ENCODE assay signal across 27 cellular contexts in genomic region chr17:50844117-50844700, GRCh38. TPM values are rescaled to one million over a fixed set of nuclear protein-coding genes. Genes with fewer than 3 reads are reported as not detected.
DNase-seq lines count a peak whose midpoint lies in the region; ATAC-seq lines count a peak whose summit lies in the region.
"Had no signal": no experiment of that assay in that cellular context is flagged by ENCODE, and none has a peak within 500 bp of the region (broad histone marks: within the 10 kb centered on the region; RNA-seq: fewer than 3 reads in every experiment).

No MANE protein-coding gene starts in this region.

- H4K20me1 ChIP-seq in GM23248 (ENCODE audit: insufficient read depth), result no peaks in the 10 kb centered on the region

- no peaks in the 10 kb centered on the region for H3K79me2 ChIP-seq in GM23248 (ENCODE audit: insufficient read depth)

- no peak for ATAC-seq in HG02870 (IDR thresholded peaks at IDR 0.05; ENCODE audit: unreplicated experiment)
- ATAC-seq: activated CD8-positive, alpha-beta T cell treated with anti-CD3 and anti-CD28 coated beads for 36 hours; activated T-cell treated with anti-CD3 and anti-CD28 coated beads, Interleukin-2, amount 50 U/mL, for 4 hours; gastroesophageal sphincter had no signal

- peaks cover 17% of the 10 kb centered on the region for H3K4me1 ChIP-seq in GM23248 (ENCODE audit: insufficient read depth)
- H3K4me1 ChIP-seq in NT2/D1 (ENCODE audit: insufficient read depth, insufficient read length), result peaks cover 16% of the 10 kb centered on the region
- H3K4me1 ChIP-seq: HAP-1 had no signal

- no peak overlapping the region for H2AFZ ChIP-seq in GM23248

- H3K36me3 ChIP-seq in GM23248 (ENCODE audit: low read depth) (no peaks in the 10 kb centered on the region), NT2/D1 (ENCODE audit: insufficient read depth, insufficient read length, low read length) (no peaks in the 10 kb centered on the region)
- H3K36me3 ChIP-seq: gastroesophageal sphincter, HAP-1, ovary, thoracic aorta had no signal

- H3K4me3 ChIP-seq in GM23248 (no peak overlapping the region), NT2/D1 (ENCODE audit: insufficient read length, low read depth) (no peak overlapping the region)
- H3K4me3 ChIP-seq: gastroesophageal sphincter, HAP-1, ovary, thoracic aorta had no signal

- 89 to 91% methylated on average over 14 of the region's 14 CpGs for whole genome bisulfite sequencing in GM23248 (ENCODE audit: low coverage in 1 of 2, low lambda C conversion rate in 2 of 2, missing lambda C conversion rate in 2 of 2), 2 experiments

- peak overlapping the region; percentile 93; the same call in 1 of the 2 replicates for H3K27ac ChIP-seq in GM23248
- H3K27ac ChIP-seq: gastroesophageal sphincter, KMS-11, ovary, RWPE1, thoracic aorta had no signal

- intact Hi-C loops in head of caudate nucleus (cut with DNase I), result loop anchor here (5.0 kb wide), 1 partner anchor 297 kb away; the partner anchor contains the start of gene SPATA20

- no peaks in the 10 kb centered on the region for H3K9me2 ChIP-seq in GM23248 (ENCODE audit: insufficient read depth)

- 0 out of 2 replicates have a peak, but pooled peaks cover 4% of the 10 kb centered on the region for H3F3A ChIP-seq in GM23248 (ENCODE audit: insufficient read depth)

- DNase-seq in GM23248, result no peak
- DNase-seq in NT2/D1 (ENCODE audit: low read depth, low spot score), result no peak
- DNase-seq in head of caudate nucleus, result peak in 28 of 42 donors; percentile 35 to 84 (median 64)
- peak; percentile 61 for DNase-seq in pons (ENCODE audit: low spot score)
- no peak for DNase-seq in NCI-H524 treated with DMSO at 0.1 percent for 48 hours (lab: John Stamatoyannopoulos, UW)
- no peak for DNase-seq in SKM-1 (lab: John Stamatoyannopoulos, UW; ENCODE audit: unreplicated experiment)
- no peak for DNase-seq in SIG-M5 (lab: John Stamatoyannopoulos, UW)
- DNase-seq: activated B cell treated with CpG ODN at 0.5 μM for 24 hours; activated CD8-positive, alpha-beta T cell treated with anti-CD3 and anti-CD28 coated beads for 36 hours; activated naive CD4-positive, alpha-beta T cell treated with Interleukin-2 at 50 U/mL for 16 hours; activated T-cell treated with anti-CD3 and anti-CD28 coated beads, Interleukin-2, amount 50 U/mL, for 4 hours; CD4-positive, CD25-positive, alpha-beta regulatory T cell; DMS 273 treated with DMSO at 0.1 percent for 48 hours; naive B cell; NCI-H1436 treated with DMSO at 0.1 percent for 48 hours; NCI-H524; T1000 had no signal

- in situ Hi-C loops in GM23248 (cut with MboI), result no loop called here

- H3K9ac ChIP-seq in GM23248 (no peak overlapping the region), NT2/D1 (ENCODE audit: insufficient read length, low read depth) (peak overlapping the region; percentile 51)
- H3K9ac ChIP-seq: KMS-11 had no signal

- H3K4me2 ChIP-seq in GM23248 (ENCODE audit: unreplicated experiment), result no peak overlapping the region
- H3K4me2 ChIP-seq: KMS-11 had no signal

- H3K27me3 ChIP-seq in GM23248 (replicated peaks; ENCODE audit: insufficient read depth) (no peaks in the 10 kb centered on the region), NT2/D1 (ENCODE audit: insufficient read depth, insufficient read length) (no peaks in the 10 kb centered on the region)
- H3K27me3 ChIP-seq: gastroesophageal sphincter, ovary had no signal

- H3K9me3 ChIP-seq in GM23248 (ENCODE audit: low read depth), result no peaks in the 10 kb centered on the region
- H3K9me3 ChIP-seq in NT2/D1 (ENCODE audit: insufficient read depth, low read length), result no peaks in the 10 kb centered on the region
- H3K9me3 ChIP-seq: gastroesophageal sphincter, HAP-1, ovary, thoracic aorta had no signal

RNA-seq across cellular contexts. Expression of gene WFIKKN2, which starts 8.8 kb away (rescaled TPM):
- total RNA-seq in GM23248 (2014; rRNA removed; shearing (Covaris generic)), result not detected in 2 replicates
- not detected in 2 replicates for polyA plus RNA-seq in GM23248 (2016; fragmentation: Nextera tagmentation; extraction: Ambion mirVana)
- total RNA-seq: activated B cell treated with CpG ODN at 0.5 μM for 24 hours; activated CD8-positive, alpha-beta T cell treated with anti-CD3 and anti-CD28 coated beads for 36 hours; activated T-cell treated with anti-CD3 and anti-CD28 coated beads, Interleukin-2, amount 50 U/mL, for 4 hours; CD4-positive, CD25-positive, alpha-beta regulatory T cell; dermis microvascular lymphatic vessel endothelial cell; HT1080; kidney epithelial cell had no signal
- polyA plus RNA-seq: CD4-positive, CD25-positive, alpha-beta regulatory T cell had no signal

RNA-seq across cellular contexts. Expression of gene TOB1, which starts 21.9 kb away (rescaled TPM):
- total RNA-seq in GM23248 (2014; rRNA removed; shearing (Covaris generic)), result 6.7 and 8.4 TPM in 2 replicates
- polyA plus RNA-seq in GM23248 (2016; fragmentation: Nextera tagmentation; extraction: Ambion mirVana), result 93.8 and 96.4 TPM in 2 replicates

Comparison
In these comparisons a context has a peak if more than half of its experiments do, and no peak if none do; other contexts are left out.
1. DNase-seq: peak in head of caudate nucleus (28 of 42) and pons (single experiment); none in GM23248 (single experiment), NT2/D1 (single experiment), NCI-H524 treated with DMSO at 0.1 percent for 48 hours (single experiment), SKM-1 (single experiment) and SIG-M5 (single experiment).